Comparison of ENCODE assay signal across 8 cellular contexts in the genomic region with DNA sequence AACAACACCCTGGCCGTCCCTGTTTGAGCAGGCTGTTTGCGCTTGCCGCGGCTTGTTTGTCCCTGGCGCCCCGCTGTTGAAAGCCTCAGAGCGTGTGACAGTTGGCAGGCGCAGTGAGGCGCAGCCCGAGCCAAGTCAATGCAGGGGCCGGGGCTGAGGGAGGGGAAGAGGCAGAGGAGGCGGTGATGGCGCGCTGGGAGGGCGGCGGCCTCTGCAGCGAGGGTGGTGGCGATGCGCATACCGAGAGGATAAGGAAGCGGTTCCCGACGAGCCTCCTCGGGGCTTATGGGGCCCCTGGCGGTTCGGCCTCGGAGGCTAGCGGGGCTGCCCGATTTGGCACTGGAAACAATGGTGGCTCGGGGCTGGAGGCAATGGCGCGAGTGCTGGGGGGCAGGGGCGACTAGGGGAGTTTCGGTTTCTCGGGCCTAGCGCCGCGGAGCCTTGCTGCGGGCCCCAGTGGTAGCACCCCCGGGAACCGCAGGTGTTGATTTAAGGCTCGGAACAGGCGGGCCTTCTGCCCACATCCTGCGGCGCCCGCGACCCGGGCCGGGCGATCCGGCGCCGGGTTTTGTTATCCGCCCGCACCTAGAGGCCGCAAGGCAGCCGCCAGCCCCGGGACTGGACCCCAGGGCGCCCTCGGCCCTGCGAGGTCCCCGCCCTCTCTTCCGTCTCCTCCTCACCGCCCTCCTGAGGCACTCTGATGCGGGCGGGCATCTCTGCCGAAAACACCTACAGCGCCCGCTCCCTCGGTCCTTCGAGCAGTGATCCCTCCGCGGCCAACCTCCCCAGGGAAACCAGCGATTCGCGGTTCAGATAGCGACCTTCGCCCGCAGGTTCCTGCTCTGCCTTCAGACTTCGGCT. TPM values are rescaled to one million over a fixed set of nuclear protein-coding genes. Genes with fewer than 3 reads are reported as not detected.
A peak's percentile ranks its signal among the peaks of the same experiment; 100 is the strongest.
DNase-seq lines count a peak whose midpoint lies in the region; ATAC-seq and TF ChIP-seq lines count a peak whose summit lies in the region.

No MANE protein-coding gene starts in this region.

- POLR2A ChIA-PET in PC-9 (lab: Charles Lee; ENCODE audit: unreplicated experiment) = interaction anchor here (0.6 kb wide), 1 partner anchor 123 kb away, joined by 6 read pairs; no protein-coding TSS in a partner anchor

- under 1% methylated on average over 22 of the region's 80 CpGs for WGBS in esophagus muscularis mucosa

- peak; percentile 67 for ATAC-seq in GM21723 (IDR thresholded peaks at IDR 0.05; ENCODE audit: unreplicated experiment)

- H3K27ac ChIP-seq in PC-9 (peak overlapping the region; percentile 80), esophagus muscularis mucosa (replicated peaks in 1 of 4) (peak overlapping the region; percentile 97 to 98 (median 98)), muscle layer of duodenum (ENCODE audit: low read length) (peak overlapping the region; percentile 96)

- H3K4me1 ChIP-seq in PC-9 (replicated peaks; ENCODE audit: insufficient read depth) = peaks cover 31% of the 10 kb centered on the region
- H3K4me1 ChIP-seq in esophagus muscularis mucosa = peaks cover 42 to 56% (median 55%) of the 10 kb centered on the region in 4 donors
- H3K4me1 ChIP-seq in muscle layer of duodenum (ENCODE audit: control insufficient read depth in 1 of 2, insufficient read depth in 2 of 2, low read length in 2 of 2) = peaks cover 17 to 40% of the 10 kb centered on the region in 2 donors

- H3K9me3 ChIP-seq in PC-9 (ENCODE audit: insufficient read depth, low read depth) (no peaks in the 10 kb centered on the region), esophagus muscularis mucosa (no peaks in the 10 kb centered on the region), muscle layer of duodenum (ENCODE audit: control insufficient read depth in 1 of 2, low read length in 2 of 2) (no peaks in the 10 kb centered on the region)

- H3F3A ChIP-seq in PC-9 (ENCODE audit: insufficient read depth, low read depth) = peaks cover 20% of the 10 kb centered on the region; the same call in 1 of the 2 replicates

- DNase-seq in DMS53 (lab: John Stamatoyannopoulos, UW) = peak; percentile 98
- peak; percentile 99 for DNase-seq in KBM-7
- peak; percentile 87 to 97 for DNase-seq in PC-9
- DNase-seq in activated T-cell treated with anti-CD3 and anti-CD28 coated beads, Interleukin-2, amount 50 U/mL, for 48 hours = peak; percentile 95 to 97
- DNase-seq in esophagus muscularis mucosa (ENCODE audit: extremely low spot score) = peak; percentile 97
- peak; percentile 80 for DNase-seq in stimulated activated CD8-positive, alpha-beta memory T cell treated with anti-CD3 and anti-CD28 coated beads, Interleukin-7, amount 100 ng/mL, for 24 hours (ENCODE audit: low read depth)

- peak overlapping the region; percentile 92 for H3K4me2 ChIP-seq in PC-9

- TF ChIP-seq EP300 in esophagus muscularis mucosa (IDR thresholded peaks at IDR 0.05) = no peak

- peaks cover 33% of the 10 kb centered on the region for H3K79me2 ChIP-seq in PC-9 (ENCODE audit: low read depth)

- in situ Hi-C loops in KBM-7 (cut with MboI; ENCODE audit: low pct_unique_long_range_greater_than_20kb, low sequenced_read_pairs) = no loop called here

- H4K20me1 ChIP-seq in PC-9 (ENCODE audit: insufficient read depth) = 0 out of 2 replicates have a peak, but pooled peaks cover 5% of the 10 kb centered on the region

- H3K36me3 ChIP-seq in PC-9 (ENCODE audit: low read depth) = no peaks in the 10 kb centered on the region
- H3K36me3 ChIP-seq in esophagus muscularis mucosa = no peaks in the 10 kb centered on the region
- peaks cover 0 to 10% of the 10 kb centered on the region in 2 donors for H3K36me3 ChIP-seq in muscle layer of duodenum (ENCODE audit: control insufficient read depth in 1 of 2, insufficient read depth in 2 of 2, low read length in 2 of 2)

- H2AFZ ChIP-seq in PC-9 = peak overlapping the region; percentile 100

- peak; percentile 55 for TF ChIP-seq POLR2A in esophagus muscularis mucosa (IDR thresholded peaks at IDR 0.05; ENCODE audit: low read depth)

- TF ChIP-seq CTCF in PC-9 (conservative IDR thresholded peaks at IDR 0.05) (no peak; the same call in 1 of the 2 replicates), esophagus muscularis mucosa (IDR thresholded peaks at IDR 0.05) (peak in 1 of 3 experiments; percentile 14)

- intact Hi-C loops in PC-9 (cut with micrococcal nuclease; ENCODE audit: unreplicated experiment) (loop anchor here (1.0 to 10.0 kb wide), 5 partner anchors 58 to 323 kb away; a partner anchor contains a TSS), esophagus muscularis mucosa (cut with DNase I) (loop anchor here (5.0 to 10.0 kb wide), 3 partner anchors 58 to 230 kb away; a partner anchor contains a TSS)

- no peaks in the 10 kb centered on the region for H3K9me2 ChIP-seq in PC-9 (ENCODE audit: insufficient read depth)

- CTCF ChIA-PET in PC-9 (lab: Charles Lee) = no interaction called here

- H3K4me3 ChIP-seq in PC-9 (peak overlapping the region; percentile 94), esophagus muscularis mucosa (peak overlapping the region; percentile 87 to 95 (median 92)), muscle layer of duodenum (ENCODE audit: low read depth in 1 of 2, low read length in 2 of 2) (peak overlapping the region; percentile 93)

- TSS peak; percentile 52 for BruUV-seq in PC-9 (replicated peaks; lab: Mats Ljungman, UMichigan)

- H3K27me3 ChIP-seq in PC-9 (ENCODE audit: insufficient read depth, low read depth) (no peaks in the 10 kb centered on the region), esophagus muscularis mucosa (no peaks in the 10 kb centered on the region), muscle layer of duodenum (ENCODE audit: low read depth, low read length) (no peaks in the 10 kb centered on the region)

RNA-seq across cellular contexts. Expression of a gene that starts 1.0 kb away (rescaled TPM):
- total RNA-seq in PC-9 (2021) (15.6 and 18.8 TPM in 2 replicates), esophagus muscularis mucosa (10 to 100 TPM; 55.2 to 80.2 (median 65.6) TPM)

RNA-seq across cellular contexts. Expression of a gene that starts 58.6 kb away (rescaled TPM):
- 48.2 and 51.9 TPM in 2 replicates for total RNA-seq in PC-9 (2021)
- total RNA-seq in esophagus muscularis mucosa = 10 to 100 TPM in 1 of 4 donors, 1 to 10 TPM in 3; 6.6 to 12.3 (median 7.3) TPM

Comparison
In these comparisons a context has a peak if more than half of its experiments do, and no peak if none do; other contexts are left out.
1. Peak in every context shown above with its lines: DNase-seq, ATAC-seq, H3K4me3 ChIP-seq and H3K27ac ChIP-seq.